ENCODE assay signal across 25 cellular contexts in genomic region chr15:71518661-71519060, GRCh38.
DNase-seq lines count a peak whose midpoint lies in the region; ATAC-seq, FAIRE-seq and TF ChIP-seq lines count a peak whose summit lies in the region.
"Had no signal": no experiment of that assay in that cellular context is flagged by ENCODE, and none has a peak within 500 bp of the region (broad histone marks: within the 10 kb centered on the region; RNA-seq: fewer than 3 reads in every experiment).

No MANE protein-coding gene starts in this region.

- intact Hi-C loops in endothelial cell of umbilical vein (cut with micrococcal nuclease) = no loop called here
- intact Hi-C loops in prostate gland (cut with DNase I) = no loop called here

- H3K27ac ChIP-seq in endothelial cell of umbilical vein (ENCODE audit: insufficient read depth, low read depth, low read length) = no peak overlapping the region
- peak overlapping the region; percentile 1 to 23 for H3K27ac ChIP-seq in prostate gland
- H3K27ac ChIP-seq: BLaER1 had no signal

- DNase-seq in dermis blood vessel endothelial cell = peak; percentile 17
- DNase-seq in endothelial cell of umbilical vein (ENCODE audit: low read depth, low spot score) = peak; percentile 6
- no peak for DNase-seq in prostate gland (ENCODE audit: low spot score)
- no peak for DNase-seq in GM10248 (ENCODE audit: extremely low spot score)
- DNase-seq: 8988T; ACHN; BE2C; C1 segment of cervical spinal cord; CD4-positive, alpha-beta memory T cell; CD4-positive, CD25-positive, alpha-beta regulatory T cell; CD8-positive, alpha-beta memory T cell; COR-L47; DMS 273 treated with DMSO at 0.1 percent for 48 hours; DMS153; DMS53; DMS79; DND-41; EL; GDM1 had no signal

- H3K9me3 ChIP-seq in endothelial cell of umbilical vein (replicated peaks; ENCODE audit: control insufficient read depth, insufficient read depth, low read length) (no peaks in the 10 kb centered on the region), prostate gland (no peaks in the 10 kb centered on the region)
- H3K9me3 ChIP-seq: BE2C, BLaER1 had no signal

- no peaks in the 10 kb centered on the region for H3K79me2 ChIP-seq in endothelial cell of umbilical vein (ENCODE audit: control insufficient read depth, insufficient read depth, low read length)

- BruUV-seq in endothelial cell of umbilical vein (replicated peaks; lab: Mats Ljungman, UMichigan) = no TSS peak

- H3K9me1 ChIP-seq in endothelial cell of umbilical vein (replicated peaks; ENCODE audit: control insufficient read depth, extremely low read depth, insufficient read depth, low read length) = no peaks in the 10 kb centered on the region

- no peak for TF ChIP-seq CTCF in endothelial cell of umbilical vein (IDR thresholded peaks at IDR 0.05; ENCODE audit: extremely low read depth in 1 of 2, insufficient read depth in 1 of 2, low read depth in 1 of 2, low read length in 2 of 2)
- TF ChIP-seq CTCF in prostate gland (IDR thresholded peaks at IDR 0.05) = no peak
- no peak for TF ChIP-seq CTCF in GM10248 (IDR thresholded peaks at IDR 0.05; ENCODE audit: control extremely low read depth, extremely low read depth, low read depth, missing control alignments)

- H3K4me2 ChIP-seq in endothelial cell of umbilical vein (ENCODE audit: insufficient read depth, low read length) = no peak overlapping the region
- H3K4me2 ChIP-seq: BLaER1 had no signal

- H3K4me3 ChIP-seq in endothelial cell of umbilical vein (replicated peaks in 1 of 3; ENCODE audit: insufficient read depth in 1 of 3, low read depth in 1 of 3, low read length in 3 of 3) (no peak overlapping the region), prostate gland (no peak overlapping the region)
- H3K4me3 ChIP-seq: BLaER1 had no signal

- FAIRE-seq in endothelial cell of umbilical vein (lab: Jason Lieb, UNC) = no peak
- FAIRE-seq: A204.1, GM12891, GM19239 had no signal

- no peaks in the 10 kb centered on the region for H4K20me1 ChIP-seq in endothelial cell of umbilical vein (replicated peaks; ENCODE audit: control insufficient read depth, extremely low read depth, insufficient read depth, low read length)
- H4K20me1 ChIP-seq: BLaER1 had no signal

- dilution Hi-C loops in endothelial cell of umbilical vein (cut with MboI; ENCODE audit: extremely low pct_ligation_motif_present, low sequenced_read_pairs) = no loop called here

- WGBS in prostate gland = 75% methylated on average over 2 of the region's 2 CpGs

- ATAC-seq in HG03378 (IDR thresholded peaks at IDR 0.05; ENCODE audit: unreplicated experiment) (no peak), HG02763 (IDR thresholded peaks at IDR 0.05; ENCODE audit: unreplicated experiment) (no peak)

- H3K36me3 ChIP-seq in endothelial cell of umbilical vein (ENCODE audit: control insufficient read depth in 2 of 2, extremely low read depth in 1 of 2, insufficient read depth in 2 of 2, low read length in 2 of 2) = no peaks in the 10 kb centered on the region
- H3K36me3 ChIP-seq in prostate gland = no peaks in the 10 kb centered on the region
- H3K36me3 ChIP-seq: BE2C, BLaER1 had no signal

- CTCF ChIA-PET in endothelial cell of umbilical vein (lab: Charles Lee) = interaction anchor here (1.0 kb wide), 1 partner anchor 15 kb away, joined by 4 read pairs; no protein-coding TSS in a partner anchor
- CTCF ChIA-PET in GM10248 (lab: Yijun Ruan, JAX) = no interaction called here

- H2AFZ ChIP-seq in endothelial cell of umbilical vein (ENCODE audit: low read depth, low read length) = no peak overlapping the region

- POLR2A ChIA-PET in endothelial cell of umbilical vein (lab: Charles Lee) (no interaction called here), GM10248 (lab: Yijun Ruan, JAX) (no interaction called here)

- H3K27me3 ChIP-seq in endothelial cell of umbilical vein (ENCODE audit: control insufficient read depth in 2 of 2, insufficient read depth in 2 of 2, low read length in 2 of 2) (peaks cover 0 to 10% of the 10 kb centered on the region in 2 experiments), prostate gland (replicated peaks; ENCODE audit: insufficient read depth) (no peaks in the 10 kb centered on the region)
- H3K27me3 ChIP-seq: BLaER1 had no signal

- no peaks in the 10 kb centered on the region for H3K4me1 ChIP-seq in endothelial cell of umbilical vein (ENCODE audit: control insufficient read depth, extremely low read depth, insufficient read depth, low read length)
- H3K4me1 ChIP-seq in prostate gland (replicated peaks) = peaks cover 8% of the 10 kb centered on the region
- H3K4me1 ChIP-seq: BE2C, BLaER1 had no signal

- no peak overlapping the region for H3K9ac ChIP-seq in endothelial cell of umbilical vein (replicated peaks; ENCODE audit: extremely low read depth, insufficient read depth, low read length)
- H3K9ac ChIP-seq: BLaER1 had no signal

- TF ChIP-seq POLR2A in endothelial cell of umbilical vein (IDR thresholded peaks at IDR 0.05; ENCODE audit: low read depth, low read length) (no peak), prostate gland (IDR thresholded peaks at IDR 0.05) (no peak)

TF ChIP-seq in endothelial cell of umbilical vein, 7 proteins besides CTCF, POLR2A, EP300 and RAD21:
- no peak for TF ChIP-seq JUN (IDR thresholded peaks at IDR 0.05; ENCODE audit: borderline replicate concordance, insufficient read depth, insufficient read length, low read depth)
- no peak for TF ChIP-seq MAX (IDR thresholded peaks at IDR 0.05; ENCODE audit: insufficient read depth, insufficient read length)

Comparison
In these comparisons a context has a peak if more than half of its experiments do, and no peak if none do; other contexts are left out.
1. DNase-seq: peak in dermis blood vessel endothelial cell (single experiment) and endothelial cell of umbilical vein (single experiment); none in prostate gland (single experiment) and GM10248 (single experiment).